8 cellular contexts compared by ENCODE assay signal in genomic region chr6:137811121-137811911, GRCh38. TPM values are rescaled to one million over a fixed set of nuclear protein-coding genes. Genes with fewer than 3 reads are reported as not detected.
DNase-seq lines count a peak whose midpoint lies in the region; ATAC-seq and TF ChIP-seq lines count a peak whose summit lies in the region.

No MANE protein-coding gene starts in this region.

- DNase-seq in COLO668 (lab: John Stamatoyannopoulos, UW; ENCODE audit: unreplicated experiment) (peak; percentile 9), T-helper 17 cell (peak; percentile 67 to 72 (median 70)), adrenal gland (peak; percentile 68 to 89 (median 87)), iris pigment epithelial cell (ENCODE audit: low read depth) (peak; percentile 95), NCI-H1694 treated with DMSO at 0.1 percent for 48 hours (lab: John Stamatoyannopoulos, UW) (no peak)
- peak; percentile 63 to 72 for DNase-seq in stimulated activated CD4-positive, alpha-beta T cell treated with anti-CD3 and anti-CD28 coated beads, Interleukin-2, amount 100 ng/mL, for 48 hours

- peaks cover 34% of the 10 kb centered on the region for H3K4me1 Mint-ChIP-seq in T-helper 17 cell

- H3K4me1 ChIP-seq in adrenal gland (replicated peaks in 1 of 2) = peaks cover 0 to 10% of the 10 kb centered on the region in 2 donors

- WGBS in adrenal gland, 4 donors = 29 to 37% (median 31%) methylated on average over 13 of the region's 13 CpGs

- peak overlapping the region; percentile 96 for H3K27ac Mint-ChIP-seq in T-helper 17 cell

- peak overlapping the region; percentile 73 for H3K4me3 Mint-ChIP-seq in T-helper 17 cell

- intact Hi-C loops in adrenal gland (cut with DNase I) = no loop called here

- H3K9me3 ChIP-seq in T-helper 17 cell (ENCODE audit: control insufficient read depth, low read length, poor library complexity, severe bottlenecking) = no peaks in the 10 kb centered on the region
- H3K9me3 ChIP-seq in adrenal gland (replicated peaks in 1 of 3) = no peaks in the 10 kb centered on the region

- no peaks in the 10 kb centered on the region for H3K36me3 ChIP-seq in adrenal gland (replicated peaks in 1 of 2)

- no peak overlapping the region for H3K4me3 ChIP-seq in adrenal gland

- peak; percentile 96 for ATAC-seq in GM19455 (IDR thresholded peaks at IDR 0.05; ENCODE audit: unreplicated experiment)
- ATAC-seq in HG03558 (IDR thresholded peaks at IDR 0.05; ENCODE audit: extremely low read depth, unreplicated experiment) = peak; percentile 93
- peak; percentile 95 for ATAC-seq in T-helper 17 cell

- no peaks in the 10 kb centered on the region for H3K27me3 ChIP-seq in adrenal gland

- TF ChIP-seq CTCF in adrenal gland (IDR thresholded peaks at IDR 0.05) = no peak

- H3K27ac ChIP-seq in adrenal gland = peak overlapping the region in 4 of 5 donors; percentile 9 to 81 (median 44)

- H3K27me3 Mint-ChIP-seq in T-helper 17 cell = no peaks in the 10 kb centered on the region

- peak in 1 of 2 donors; percentile 17 for TF ChIP-seq POLR2A in adrenal gland (IDR thresholded peaks at IDR 0.05)

- H3K36me3 Mint-ChIP-seq in T-helper 17 cell (ENCODE audit: low read depth) = no peaks in the 10 kb centered on the region

RNA-seq across cellular contexts. Expression of gene TNFAIP3, which starts 55.7 kb away (rescaled TPM):
- total RNA-seq in T-helper 17 cell (1,000 to 10,000 TPM; 4,032 to 4,607 TPM), adrenal gland (10 to 100 TPM in 7 of 8 donors, 1 to 10 TPM in 1; 5.0 to 29.7 (median 17.6) TPM)
- 10 to 100 TPM; 10.5 to 15.5 (median 13.9) TPM for polyA plus RNA-seq in adrenal gland

Comparison
In these comparisons a context has a peak if more than half of its experiments do, and no peak if none do; other contexts are left out.
1. RNA of gene TNFAIP3, which starts 55.7 kb away (total RNA-seq): 4,032 to 4,607 TPM in T-helper 17 cell; 5.0 to 29.7 TPM in adrenal gland; every median in the first group is over 100 times any median in the second.
2. Peak in every context shown above with its lines, with median percentiles within 50 percentile points of each other: ATAC-seq.